11 cellular contexts compared by ENCODE assay signal in the genomic region with DNA sequence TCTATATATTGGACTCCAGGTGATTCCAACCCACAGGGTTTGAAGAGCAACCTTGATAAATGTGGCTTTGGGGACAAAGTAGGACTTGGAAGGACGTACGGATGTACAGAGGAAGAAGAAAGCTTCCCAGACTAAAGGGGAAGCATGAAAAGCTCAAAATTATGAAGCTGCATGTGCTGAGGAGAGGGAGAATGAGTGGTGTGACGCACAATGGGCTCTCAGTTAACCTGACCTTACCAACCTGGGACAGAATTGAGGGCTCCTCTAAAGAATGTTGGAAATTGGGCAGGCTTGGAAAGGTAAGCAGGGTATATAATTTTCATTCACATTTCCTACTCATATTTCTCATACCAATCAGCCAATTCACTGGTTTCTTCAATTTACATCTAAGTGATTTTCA. TPM values are rescaled to one million over a fixed set of nuclear protein-coding genes. Genes with fewer than 3 reads are reported as not detected.
DNase-seq lines count a peak whose midpoint lies in the region; ATAC-seq and TF ChIP-seq lines count a peak whose summit lies in the region.
"Had no signal": no experiment of that assay in that cellular context is flagged by ENCODE, and none has a peak within 500 bp of the region (broad histone marks: within the 10 kb centered on the region; RNA-seq: fewer than 3 reads in every experiment).

No MANE protein-coding gene starts in this region.

- ATAC-seq in GM18498 (IDR thresholded peaks at IDR 0.05; ENCODE audit: unreplicated experiment) (peak; percentile 21), GM19035 (IDR thresholded peaks at IDR 0.05; ENCODE audit: unreplicated experiment) (peak; percentile 5), HG02610 (IDR thresholded peaks at IDR 0.05; ENCODE audit: unreplicated experiment) (peak; percentile 21), HG03378 (IDR thresholded peaks at IDR 0.05; ENCODE audit: unreplicated experiment) (peak; percentile 3), HG03135 (IDR thresholded peaks at IDR 0.05; ENCODE audit: unreplicated experiment) (no peak)

- DNase-seq in SW 1271 (lab: John Stamatoyannopoulos, UW) (no peak), GM10266 (ENCODE audit: extremely low spot score) (no peak), G401 (ENCODE audit: low spot score) (no peak)
- DNase-seq: activated naive CD8-positive, alpha-beta T cell treated with anti-CD3 and anti-CD28 coated beads, Interleukin-2, amount 10 ng/mL, durations not matched to agents 7 days and 5 days; EL; stimulated activated CD4-positive, alpha-beta T cell treated with anti-CD3 and anti-CD28 coated beads, Interleukin-2, amount 100 ng/mL, for 48 hours had no signal

- in situ Hi-C loops in G401 (cut with HindIII; ENCODE audit: low sequenced_read_pairs) = no loop called here

- no peak for TF ChIP-seq CTCF in GM10266 (IDR thresholded peaks at IDR 0.05; ENCODE audit: control insufficient read depth, insufficient read depth, low read depth, missing control alignments)

RNA-seq across cellular contexts. Expression of gene TIGD2, which starts 10.5 kb away (rescaled TPM):
- total RNA-seq in G401 (2014; rRNA removed; shearing (Covaris generic)) = 29.4 and 34.5 TPM in 2 replicates

RNA-seq across cellular contexts. Expression of gene FAM13A, which starts 43.9 kb away (rescaled TPM):
- total RNA-seq in G401 (2014; rRNA removed; shearing (Covaris generic)) = 27.1 and 39.0 TPM in 2 replicates
